ENCODE assay signal across 20 cellular contexts in the genomic region with DNA sequence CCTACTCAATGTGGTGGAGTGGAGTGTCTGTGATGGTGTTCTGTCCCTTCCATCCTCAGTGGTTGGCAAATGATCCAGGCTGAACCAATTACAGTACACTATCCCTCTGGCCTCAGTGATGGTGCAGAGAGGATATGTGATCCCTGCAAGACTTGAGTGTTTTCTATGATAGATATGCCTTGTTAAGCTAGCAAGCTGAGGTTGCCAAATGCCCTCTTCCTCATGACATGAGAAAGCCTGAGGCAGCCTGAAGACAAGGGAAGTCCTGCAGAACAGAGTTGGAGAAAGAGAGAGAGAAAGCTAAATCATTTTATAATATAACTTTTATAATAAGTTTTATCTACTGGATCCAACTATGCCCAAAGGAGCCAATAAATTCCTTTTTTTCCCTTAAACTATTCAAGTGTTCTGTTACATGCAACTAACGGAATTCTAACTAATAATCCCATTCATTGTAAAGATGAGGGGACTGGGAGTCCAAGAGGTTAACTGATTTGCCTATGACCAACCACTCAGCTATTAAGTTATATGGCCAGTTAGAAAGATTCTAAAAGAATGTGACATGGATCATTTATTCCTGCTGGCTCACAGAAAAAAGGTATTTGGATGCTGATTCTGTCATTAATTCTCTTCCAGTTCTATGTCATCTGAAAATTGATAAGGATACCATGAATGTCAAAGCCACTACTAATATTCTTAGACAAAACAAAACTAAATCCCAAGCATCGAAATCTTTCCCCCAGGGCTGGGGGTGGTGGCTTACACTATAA.
"Had no signal": no experiment of that assay in that cellular context is flagged by ENCODE, and none has a peak within 500 bp of the region (broad histone marks: within the 10 kb centered on the region; RNA-seq: fewer than 3 reads in every experiment).

No MANE protein-coding gene starts in this region.

- H3K27ac Mint-ChIP-seq: activated CD4-positive, alpha-beta memory T cell treated with anti-CD3 and anti-CD28 coated beads for 36 hours; activated naive CD8-positive, alpha-beta T cell treated with anti-CD3 and anti-CD28 coated beads for 36 hours; endodermal cell; naive thymus-derived CD4-positive, alpha-beta T cell; stimulated activated naive B cell treated with anti-CD40 and anti-IgM and Interleukin-4, amounts not matched to agents 10 μg/mL and 1 μg/mL and 100 μg/mL, for 72 hours had no signal

- DNase-seq: activated CD4-positive, alpha-beta memory T cell treated with anti-CD3 and anti-CD28 coated beads for 36 hours; activated CD4-positive, alpha-beta T cell treated with anti-CD3 and anti-CD28 coated beads for 4 hours; activated CD4-positive, CD25-positive, alpha-beta regulatory T cell; activated naive CD4-positive, alpha-beta T cell treated with Interleukin-2 at 50 U/mL for 16 hours; activated naive CD8-positive, alpha-beta T cell treated with anti-CD3 and anti-CD28 coated beads for 36 hours; activated T-cell treated with anti-CD3 and anti-CD28 coated beads, Interleukin-2, amount 50 U/mL, for 48 hours; colonic mucosa; endodermal cell; heart right ventricle; left ventricle myocardium inferior; naive thymus-derived CD4-positive, alpha-beta T cell; occipital lobe; posterior cingulate gyrus; retina; sigmoid colon; stimulated activated CD4-positive, alpha-beta T cell treated with anti-CD3 and anti-CD28 coated beads, Interleukin-2, amount 100 ng/mL, for 48 hours; stimulated activated CD8-positive, alpha-beta memory T cell treated with anti-CD3 and anti-CD28 coated beads, Interleukin-4, amount 100 ng/mL, for 48 hours; stimulated activated naive B cell treated with anti-CD40 and anti-IgM and Interleukin-4, amounts not matched to agents 10 μg/mL and 1 μg/mL and 100 μg/mL, for 72 hours; transverse colon had no signal

- H3K9me3 Mint-ChIP-seq: activated CD4-positive, alpha-beta memory T cell treated with anti-CD3 and anti-CD28 coated beads for 36 hours; activated naive CD8-positive, alpha-beta T cell treated with anti-CD3 and anti-CD28 coated beads for 36 hours; endodermal cell; neural crest cell; stimulated activated naive B cell treated with anti-CD40 and anti-IgM and Interleukin-4, amounts not matched to agents 10 μg/mL and 1 μg/mL and 100 μg/mL, for 72 hours had no signal

- H3K4me1 Mint-ChIP-seq: activated naive CD8-positive, alpha-beta T cell treated with anti-CD3 and anti-CD28 coated beads for 36 hours; neural crest cell had no signal

- H3K4me3 Mint-ChIP-seq: activated CD4-positive, alpha-beta memory T cell treated with anti-CD3 and anti-CD28 coated beads for 36 hours; activated naive CD8-positive, alpha-beta T cell treated with anti-CD3 and anti-CD28 coated beads for 36 hours; endodermal cell; naive thymus-derived CD4-positive, alpha-beta T cell; neural crest cell; stimulated activated naive B cell treated with anti-CD40 and anti-IgM and Interleukin-4, amounts not matched to agents 10 μg/mL and 1 μg/mL and 100 μg/mL, for 72 hours had no signal

- H3K36me3 Mint-ChIP-seq: activated CD4-positive, alpha-beta memory T cell treated with anti-CD3 and anti-CD28 coated beads for 36 hours; activated naive CD8-positive, alpha-beta T cell treated with anti-CD3 and anti-CD28 coated beads for 36 hours; naive thymus-derived CD4-positive, alpha-beta T cell; stimulated activated naive B cell treated with anti-CD40 and anti-IgM and Interleukin-4, amounts not matched to agents 10 μg/mL and 1 μg/mL and 100 μg/mL, for 72 hours had no signal
